Comparison of ENCODE assay signal across 8 cellular contexts in the genomic region with DNA sequence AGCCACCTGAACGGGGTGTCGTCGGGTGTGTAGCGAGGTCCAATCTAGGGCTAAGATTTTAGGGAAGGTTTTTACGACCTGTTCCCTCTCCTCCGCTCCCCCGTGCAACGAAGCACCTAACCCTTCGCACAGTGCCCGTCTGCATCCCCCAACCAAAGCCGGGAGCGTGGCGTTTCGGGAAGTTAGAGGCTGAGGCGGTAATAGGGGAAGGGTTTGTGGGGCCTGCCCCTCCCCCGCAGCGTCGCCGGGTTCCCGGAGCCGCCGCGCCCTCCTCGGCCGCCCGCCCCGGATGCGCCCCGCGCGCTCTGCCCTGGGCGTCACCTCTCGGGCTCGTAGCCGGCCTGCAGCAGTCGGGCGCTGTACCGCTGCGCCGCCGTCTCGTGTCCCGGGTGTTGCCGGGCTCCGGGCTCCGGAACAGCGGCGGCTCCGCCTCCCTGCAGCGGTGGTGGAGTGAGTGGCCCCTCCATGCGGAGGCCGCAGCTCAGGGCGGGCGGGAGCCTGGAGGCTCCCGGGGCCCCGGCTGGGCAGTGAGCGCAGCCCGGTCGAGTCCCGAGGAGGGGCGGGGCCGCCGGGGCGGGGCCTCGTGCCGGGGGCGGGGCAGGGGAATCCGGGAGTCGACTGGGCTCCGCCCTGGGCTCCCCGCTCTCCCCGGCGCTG. TPM values are rescaled to one million over a fixed set of nuclear protein-coding genes. Genes with fewer than 3 reads are reported as not detected.
DNase-seq lines count a peak whose midpoint lies in the region; ATAC-seq, FAIRE-seq and TF ChIP-seq lines count a peak whose summit lies in the region.

IMPDH1 (minus strand) TSS at position 548 of the 657 bp plus-strand sequence; CDS start at position 467, 81 bp downstream.

- H3K27ac ChIP-seq in caudate nucleus (ENCODE audit: low read depth, low read length) (peak within 1 kb of the TSS; percentile 67), kidney (ENCODE audit: low read depth in 2 of 2, low read length in 2 of 2) (peak within 1 kb of the TSS; percentile 51 to 85)

- ATAC-seq in HG02610 (IDR thresholded peaks at IDR 0.05; ENCODE audit: unreplicated experiment), result peak; percentile 76

- peaks cover 0 to 29% of the 10 kb centered on the region in 2 donors for H3K4me1 ChIP-seq in kidney (ENCODE audit: control insufficient read depth in 1 of 2, insufficient read depth in 1 of 2, low read depth in 1 of 2, low read length in 2 of 2)

- TF ChIP-seq CTCF in WI38 (IDR thresholded peaks at IDR 0.05; ENCODE audit: low read depth, low read length) (no peak), kidney (IDR thresholded peaks at IDR 0.05; ENCODE audit: borderline replicate concordance, extremely low read depth, insufficient read depth) (no peak)

- H3K9me3 ChIP-seq in kidney (ENCODE audit: control insufficient read depth in 1 of 2, low read length in 2 of 2), result no peaks in the 10 kb centered on the region

- DNase-seq in NCI-H2029 (lab: John Stamatoyannopoulos, UW), result peak; percentile 41
- no peak for DNase-seq in NCI-H2029 treated with DMSO at 0.1 percent for 48 hours (lab: John Stamatoyannopoulos, UW)
- peak; percentile 69 for DNase-seq in NCI-H1105 treated with DMSO at 0.1 percent for 48 hours (lab: John Stamatoyannopoulos, UW)
- DNase-seq in caudate nucleus (lab: John Stamatoyannopoulos, UW), result peak in 55 of 61 donors; percentile 39 to 90 (median 73)
- DNase-seq in kidney, result peak; percentile 95
- peak; percentile 76 to 88 for DNase-seq in stimulated activated CD4-positive, alpha-beta T cell treated with anti-CD3 and anti-CD28 coated beads, Interleukin-15, amount 100 ng/mL, for 1 hour (ENCODE audit: low read depth in 1 of 2, low spot score in 1 of 2)

- H3K36me3 ChIP-seq in kidney (ENCODE audit: control insufficient read depth in 1 of 2, insufficient read depth in 2 of 2, low read length in 2 of 2), result no peaks in the 10 kb centered on the region

- intact Hi-C loops in kidney (cut with DNase I), result no loop called here

- H3K4me3 ChIP-seq in WI38 (ENCODE audit: low read depth, low read length) (peak within 1 kb of the TSS; percentile 67), kidney (ENCODE audit: low read length in 2 of 2) (peak within 1 kb of the TSS; percentile 88 to 91)

- no peak for FAIRE-seq in kidney (lab: Jason Lieb, UNC)

- H3K9ac ChIP-seq in kidney (ENCODE audit: low read length in 2 of 2), result peak within 1 kb of the TSS; percentile 77 to 79

RNA-seq across cellular contexts. Expression of gene IMPDH1, which starts in this region (rescaled TPM):
- total RNA-seq in kidney, result 40.3 TPM
- polyA plus RNA-seq in kidney (ENCODE audit: insufficient read depth, low read depth, low replicate concordance), result 20.9 TPM
